Comparison of ENCODE assay signal across 8 cellular contexts in the genomic region with DNA sequence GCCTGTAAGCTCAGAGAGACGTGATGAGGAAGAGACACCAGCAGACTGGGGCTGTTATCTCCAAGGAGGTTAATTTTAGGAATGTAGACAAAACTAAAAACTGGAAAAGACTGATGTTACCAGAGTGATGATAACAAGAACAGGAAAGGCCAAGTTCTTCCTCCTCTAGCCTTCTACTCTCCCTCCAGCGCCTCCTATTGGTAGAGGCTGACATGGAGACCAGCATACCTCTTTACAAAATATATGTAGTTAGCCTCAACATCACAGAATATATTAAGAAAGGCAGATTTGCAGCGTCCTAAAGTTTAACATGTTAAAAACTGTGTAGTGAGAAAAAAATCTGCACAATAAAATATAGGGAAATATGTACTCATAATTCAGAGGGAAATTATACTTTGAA.
DNase-seq lines count a peak whose midpoint lies in the region; ATAC-seq, FAIRE-seq and TF ChIP-seq lines count a peak whose summit lies in the region.

No MANE protein-coding gene starts in this region.

- H3K9ac ChIP-seq in liver (ENCODE audit: low read depth in 1 of 2, low read length in 2 of 2): no peak overlapping the region
- H3K9ac ChIP-seq in HepG2 (ENCODE audit: insufficient read depth, low read depth, low read length): no peak overlapping the region
- H3K9ac ChIP-seq in GM23248: no peak overlapping the region

- POLR2A ChIA-PET in HepG2 (lab: Yijun Ruan, JAX): no interaction called here
- POLR2A ChIA-PET in CD4-positive, alpha-beta T cell (lab: Charles Lee): no interaction called here

- no TSS peak for BruUV-seq in HepG2 (replicated peaks; lab: Mats Ljungman, UMichigan)

- TF ChIP-seq CTCF in liver (IDR thresholded peaks at IDR 0.05; ENCODE audit: low read depth, low read length, missing input control) (peak; percentile 24), HepG2 (CRISPR knock-in tag; IDR thresholded peaks at IDR 0.05) (no peak), dorsolateral prefrontal cortex (IDR thresholded peaks at IDR 0.05 in 54 of 56, conservative IDR thresholded peaks at IDR 0.05 in 2 of 56; ENCODE audit: low read depth in 1 of 56, partially characterized antibody in 56 of 56) (peak in 54 of 56 donors; percentile 18 to 68 (median 49))
- no peak for TF ChIP-seq CTCF in CD4-positive, alpha-beta T cell (IDR thresholded peaks at IDR 0.05)

- H3K4me2 ChIP-seq in HepG2 (ENCODE audit: low read depth, low read length) (no peak overlapping the region), GM23248 (ENCODE audit: unreplicated experiment) (no peak overlapping the region)

- H3K79me2 ChIP-seq in HepG2 (ENCODE audit: insufficient read depth, low read length) (no peaks in the 10 kb centered on the region), GM23248 (ENCODE audit: insufficient read depth) (peaks cover 94% of the 10 kb centered on the region)

- H3K27ac ChIP-seq in liver (ENCODE audit: low read depth in 1 of 2, low read length in 2 of 2): no peak overlapping the region
- H3K27ac ChIP-seq in HepG2 (ENCODE audit: extremely low read length, insufficient read depth, low read length): no peak overlapping the region
- H3K27ac ChIP-seq in dorsolateral prefrontal cortex: peak overlapping the region in 22 of 59 donors; percentile 1 to 56 (median 28)
- H3K27ac ChIP-seq in GM23248: no peak overlapping the region
- no peak overlapping the region for H3K27ac ChIP-seq in CD4-positive, alpha-beta T cell (ENCODE audit: low read depth, low read length)

- TF ChIP-seq EP300 in HepG2 (IDR thresholded peaks at IDR 0.05; ENCODE audit: low read depth in 2 of 2, low read length in 2 of 2) (no peak), HepG2 (CRISPR knock-in tag; IDR thresholded peaks at IDR 0.05; ENCODE audit: borderline replicate concordance) (no peak)

- H3K9me3 ChIP-seq in liver (ENCODE audit: control insufficient read depth in 4 of 4, low read length in 3 of 4) (peaks cover 0 to 2% (median 0%) of the 10 kb centered on the region in 4 donors), HepG2 (ENCODE audit: low read length) (no peaks in the 10 kb centered on the region), GM23248 (ENCODE audit: low read depth) (no peaks in the 10 kb centered on the region)
- H3K9me3 ChIP-seq in CD4-positive, alpha-beta T cell (ENCODE audit: control insufficient read depth, low read length): no peaks in the 10 kb centered on the region

- H3K4me3 Mint-ChIP-seq in CD4-positive, alpha-beta T cell: no peak overlapping the region

- no peaks in the 10 kb centered on the region for H4K20me1 ChIP-seq in HepG2 (ENCODE audit: insufficient read depth, low read length)
- H4K20me1 ChIP-seq in GM23248 (ENCODE audit: insufficient read depth): no peaks in the 10 kb centered on the region

- no peak for ATAC-seq in HepG2
- ATAC-seq in stimulated activated naive CD8-positive, alpha-beta T cell treated with anti-CD3 and anti-CD28 coated beads, Interleukin-15, Interleukin-2, amounts not matched to agents 100 U/mL and 50 U/mL, for 24 hours: no peak
- no peak for ATAC-seq in CD4-positive, alpha-beta T cell (ENCODE audit: poor library complexity)

- intact Hi-C loops in HepG2 (cut with micrococcal nuclease; ENCODE audit: unreplicated experiment): no loop called here
- intact Hi-C loops in dorsolateral prefrontal cortex (cut with DNase I): no loop called here
- intact Hi-C loops in CD4-positive, alpha-beta T cell (cut with DNase I, micrococcal nuclease): no loop called here

- WGBS in liver: 46% methylated on average over 3 of the region's 3 CpGs
- WGBS in HepG2 (ENCODE audit: low lambda C conversion rate): 0% methylated on average over 3 of the region's 3 CpGs
- WGBS in GM23248 (ENCODE audit: low coverage in 1 of 2, low lambda C conversion rate in 2 of 2, missing lambda C conversion rate in 2 of 2), 2 experiments: 58 to 61% methylated on average over 3 of the region's 3 CpGs

- no peak overlapping the region for H3K4me3 ChIP-seq in liver (ENCODE audit: low read depth in 1 of 3, low read length in 3 of 3)
- H3K4me3 ChIP-seq in HepG2 (replicated peaks in 1 of 3; ENCODE audit: insufficient read depth in 1 of 3, low read depth in 2 of 3, low read length in 3 of 3): no peak overlapping the region
- no peak overlapping the region for H3K4me3 ChIP-seq in Jurkat, Clone E6-1 (ENCODE audit: low read length)
- no peak overlapping the region for H3K4me3 ChIP-seq in dorsolateral prefrontal cortex
- no peak overlapping the region for H3K4me3 ChIP-seq in GM23248

- H3K36me3 Mint-ChIP-seq in CD4-positive, alpha-beta T cell (ENCODE audit: low read depth): no peaks in the 10 kb centered on the region

- no peaks in the 10 kb centered on the region for H3K9me3 Mint-ChIP-seq in CD4-positive, alpha-beta T cell

- no peak for TF ChIP-seq POLR2A in HepG2 (IDR thresholded peaks at IDR 0.05; ENCODE audit: insufficient read depth in 1 of 2, low read depth in 2 of 2, low read length in 2 of 2)

- DNase-seq in HepG2 (ENCODE audit: low spot score): no peak
- DNase-seq in Jurkat, Clone E6-1 (ENCODE audit: low read depth, low spot score): peak; percentile 11
- DNase-seq in dorsolateral prefrontal cortex: peak in 2 of 10 donors; percentile 38 to 47
- peak; percentile 30 for DNase-seq in stimulated activated naive CD8-positive, alpha-beta T cell treated with anti-CD3 and anti-CD28 coated beads, Interleukin-15, Interleukin-2, amounts not matched to agents 100 U/mL and 50 U/mL, for 24 hours
- no peak for DNase-seq in GM23248
- DNase-seq in DMS79 treated with DMSO at 0.1 percent for 48 hours (lab: John Stamatoyannopoulos, UW): no peak
- no peak for DNase-seq in CD4-positive, alpha-beta T cell

- no peaks in the 10 kb centered on the region for H3K27me3 Mint-ChIP-seq in CD4-positive, alpha-beta T cell

- H3F3A ChIP-seq in GM23248 (ENCODE audit: insufficient read depth): no peaks in the 10 kb centered on the region

- in situ Hi-C loops in HepG2 (cut with HindIII; ENCODE audit: extremely low pct_ligation_motif_present, low pct_unique_long_range_greater_than_20kb) (no loop called here), GM23248 (cut with MboI) (no loop called here)

- H3K27ac Mint-ChIP-seq in CD4-positive, alpha-beta T cell: no peak overlapping the region

- no peak overlapping the region for H2AFZ ChIP-seq in HepG2 (ENCODE audit: low read length)
- H2AFZ ChIP-seq in GM23248: no peak overlapping the region

- FAIRE-seq in HepG2 (lab: Jason Lieb, UNC): no peak

- H3K36me3 ChIP-seq in liver (ENCODE audit: control insufficient read depth in 4 of 4, insufficient read depth in 3 of 4, low read depth in 1 of 4, low read length in 3 of 4) (no peaks in the 10 kb centered on the region), HepG2 (replicated peaks in 1 of 2; ENCODE audit: control insufficient read depth in 1 of 2, insufficient read depth in 2 of 2, low read length in 2 of 2) (no peaks in the 10 kb centered on the region), GM23248 (ENCODE audit: low read depth) (no peaks in the 10 kb centered on the region)

- CTCF ChIA-PET in HepG2 (lab: Yijun Ruan, JAX; ENCODE audit: low intra/inter-chr PET ratio, low total read pairs): no interaction called here
- CTCF ChIA-PET in CD4-positive, alpha-beta T cell (lab: Charles Lee): no interaction called here

- no peaks in the 10 kb centered on the region for H3K27me3 ChIP-seq in liver (ENCODE audit: control insufficient read depth in 4 of 4, insufficient read depth in 4 of 4, low read length in 3 of 4)
- H3K27me3 ChIP-seq in HepG2 (ENCODE audit: control insufficient read depth in 1 of 2, insufficient read depth in 2 of 2, low read length in 2 of 2): no peaks in the 10 kb centered on the region
- no peaks in the 10 kb centered on the region for H3K27me3 ChIP-seq in dorsolateral prefrontal cortex
- H3K27me3 ChIP-seq in GM23248 (replicated peaks; ENCODE audit: insufficient read depth): no peaks in the 10 kb centered on the region
- H3K27me3 ChIP-seq in CD4-positive, alpha-beta T cell (ENCODE audit: control insufficient read depth, insufficient read depth, low read length): no peaks in the 10 kb centered on the region

- no peaks in the 10 kb centered on the region for H3K4me1 Mint-ChIP-seq in CD4-positive, alpha-beta T cell (ENCODE audit: low read depth)

- TF ChIP-seq RAD21 in liver (IDR thresholded peaks at IDR 0.05) (peak; percentile 43 to 58), HepG2 (CRISPR knock-in tag; IDR thresholded peaks at IDR 0.05) (no peak)

- H3K9me2 ChIP-seq in GM23248 (ENCODE audit: insufficient read depth): no peaks in the 10 kb centered on the region

- no peaks in the 10 kb centered on the region for H3K4me1 ChIP-seq in liver (ENCODE audit: control insufficient read depth in 4 of 4, insufficient read depth in 4 of 4, low read length in 3 of 4)
- H3K4me1 ChIP-seq in HepG2 (ENCODE audit: insufficient read depth, low read length): no peaks in the 10 kb centered on the region
- H3K4me1 ChIP-seq in GM23248 (ENCODE audit: insufficient read depth): no peaks in the 10 kb centered on the region

TF ChIP-seq in liver, 16 proteins besides CTCF, POLR2A, EP300 and RAD21 (continues in another document):
- no peak for TF ChIP-seq HNF4A (conservative IDR thresholded peaks at IDR 0.05)

TF ChIP-seq in HepG2, 621 proteins besides CTCF, POLR2A, EP300 and RAD21 (continues in another document):
- TF ChIP-seq ZBTB3 (CRISPR knock-in tag; IDR thresholded peaks at IDR 0.05; ENCODE audit: borderline replicate concordance, low read depth): no peak
- TF ChIP-seq ZNF460 (CRISPR knock-in tag; IDR thresholded peaks at IDR 0.05; ENCODE audit: borderline replicate concordance): no peak
- TF ChIP-seq NFE2L2 (IDR thresholded peaks at IDR 0.05; ENCODE audit: low read length): no peak
- no peak for TF ChIP-seq ARNT (IDR thresholded peaks at IDR 0.05)
- no peak for TF ChIP-seq ATF7 (IDR thresholded peaks at IDR 0.05)
- TF ChIP-seq ATF7 (CRISPR knock-in tag; IDR thresholded peaks at IDR 0.05): no peak
- TF ChIP-seq MAF1 (CRISPR knock-in tag; IDR thresholded peaks at IDR 0.05; ENCODE audit: borderline replicate concordance): no peak
- no peak for TF ChIP-seq ZNF12 (CRISPR knock-in tag; IDR thresholded peaks at IDR 0.05)
- TF ChIP-seq ZNF652 (CRISPR knock-in tag; IDR thresholded peaks at IDR 0.05; ENCODE audit: borderline replicate concordance, low read depth): no peak
- TF ChIP-seq, protein P1, sequence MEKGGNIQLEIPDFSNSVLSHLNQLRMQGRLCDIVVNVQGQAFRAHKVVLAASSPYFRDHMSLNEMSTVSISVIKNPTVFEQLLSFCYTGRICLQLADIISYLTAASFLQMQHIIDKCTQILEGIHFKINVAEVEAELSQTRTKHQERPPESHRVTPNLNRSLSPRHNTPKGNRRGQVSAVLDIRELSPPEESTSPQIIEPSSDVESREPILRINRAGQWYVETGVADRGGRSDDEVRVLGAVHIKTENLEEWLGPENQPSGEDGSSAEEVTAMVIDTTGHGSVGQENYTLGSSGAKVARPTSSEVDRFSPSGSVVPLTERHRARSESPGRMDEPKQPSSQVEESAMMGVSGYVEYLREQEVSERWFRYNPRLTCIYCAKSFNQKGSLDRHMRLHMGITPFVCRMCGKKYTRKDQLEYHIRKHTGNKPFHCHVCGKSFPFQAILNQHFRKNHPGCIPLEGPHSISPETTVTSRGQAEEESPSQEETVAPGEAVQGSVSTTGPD (CRISPR knock-in tag; IDR thresholded peaks at IDR 0.05): no peak
- TF ChIP-seq NBN (conservative IDR thresholded peaks at IDR 0.05): no peak

Comparison
In these comparisons a context has a peak if more than half of its experiments do, and no peak if none do; other contexts are left out.
1. CTCF ChIP-seq: peak in liver (single experiment) and dorsolateral prefrontal cortex (54 of 56); none in HepG2 (single experiment) and CD4-positive, alpha-beta T cell (single experiment).
2. DNase-seq: peak in Jurkat, Clone E6-1 (single experiment) and stimulated activated naive CD8-positive, alpha-beta T cell treated with anti-CD3 and anti-CD28 coated beads, Interleukin-15, Interleukin-2, amounts not matched to agents 100 U/mL and 50 U/mL, for 24 hours (single experiment); none in HepG2 (single experiment), GM23248 (single experiment), DMS79 treated with DMSO at 0.1 percent for 48 hours (single experiment) and CD4-positive, alpha-beta T cell (0 of 10).